In genomic region chr1:179955318-179955638, GRCh38 we compare ENCODE assay signal across 1 cellular context.
TF ChIP-seq lines count a peak whose summit lies in the region.

No MANE protein-coding gene starts in this region.

TF ChIP-seq in K562, 482 proteins besides CTCF, POLR2A, EP300 and RAD21 (continued from another document):
- TF ChIP-seq, protein P1, sequence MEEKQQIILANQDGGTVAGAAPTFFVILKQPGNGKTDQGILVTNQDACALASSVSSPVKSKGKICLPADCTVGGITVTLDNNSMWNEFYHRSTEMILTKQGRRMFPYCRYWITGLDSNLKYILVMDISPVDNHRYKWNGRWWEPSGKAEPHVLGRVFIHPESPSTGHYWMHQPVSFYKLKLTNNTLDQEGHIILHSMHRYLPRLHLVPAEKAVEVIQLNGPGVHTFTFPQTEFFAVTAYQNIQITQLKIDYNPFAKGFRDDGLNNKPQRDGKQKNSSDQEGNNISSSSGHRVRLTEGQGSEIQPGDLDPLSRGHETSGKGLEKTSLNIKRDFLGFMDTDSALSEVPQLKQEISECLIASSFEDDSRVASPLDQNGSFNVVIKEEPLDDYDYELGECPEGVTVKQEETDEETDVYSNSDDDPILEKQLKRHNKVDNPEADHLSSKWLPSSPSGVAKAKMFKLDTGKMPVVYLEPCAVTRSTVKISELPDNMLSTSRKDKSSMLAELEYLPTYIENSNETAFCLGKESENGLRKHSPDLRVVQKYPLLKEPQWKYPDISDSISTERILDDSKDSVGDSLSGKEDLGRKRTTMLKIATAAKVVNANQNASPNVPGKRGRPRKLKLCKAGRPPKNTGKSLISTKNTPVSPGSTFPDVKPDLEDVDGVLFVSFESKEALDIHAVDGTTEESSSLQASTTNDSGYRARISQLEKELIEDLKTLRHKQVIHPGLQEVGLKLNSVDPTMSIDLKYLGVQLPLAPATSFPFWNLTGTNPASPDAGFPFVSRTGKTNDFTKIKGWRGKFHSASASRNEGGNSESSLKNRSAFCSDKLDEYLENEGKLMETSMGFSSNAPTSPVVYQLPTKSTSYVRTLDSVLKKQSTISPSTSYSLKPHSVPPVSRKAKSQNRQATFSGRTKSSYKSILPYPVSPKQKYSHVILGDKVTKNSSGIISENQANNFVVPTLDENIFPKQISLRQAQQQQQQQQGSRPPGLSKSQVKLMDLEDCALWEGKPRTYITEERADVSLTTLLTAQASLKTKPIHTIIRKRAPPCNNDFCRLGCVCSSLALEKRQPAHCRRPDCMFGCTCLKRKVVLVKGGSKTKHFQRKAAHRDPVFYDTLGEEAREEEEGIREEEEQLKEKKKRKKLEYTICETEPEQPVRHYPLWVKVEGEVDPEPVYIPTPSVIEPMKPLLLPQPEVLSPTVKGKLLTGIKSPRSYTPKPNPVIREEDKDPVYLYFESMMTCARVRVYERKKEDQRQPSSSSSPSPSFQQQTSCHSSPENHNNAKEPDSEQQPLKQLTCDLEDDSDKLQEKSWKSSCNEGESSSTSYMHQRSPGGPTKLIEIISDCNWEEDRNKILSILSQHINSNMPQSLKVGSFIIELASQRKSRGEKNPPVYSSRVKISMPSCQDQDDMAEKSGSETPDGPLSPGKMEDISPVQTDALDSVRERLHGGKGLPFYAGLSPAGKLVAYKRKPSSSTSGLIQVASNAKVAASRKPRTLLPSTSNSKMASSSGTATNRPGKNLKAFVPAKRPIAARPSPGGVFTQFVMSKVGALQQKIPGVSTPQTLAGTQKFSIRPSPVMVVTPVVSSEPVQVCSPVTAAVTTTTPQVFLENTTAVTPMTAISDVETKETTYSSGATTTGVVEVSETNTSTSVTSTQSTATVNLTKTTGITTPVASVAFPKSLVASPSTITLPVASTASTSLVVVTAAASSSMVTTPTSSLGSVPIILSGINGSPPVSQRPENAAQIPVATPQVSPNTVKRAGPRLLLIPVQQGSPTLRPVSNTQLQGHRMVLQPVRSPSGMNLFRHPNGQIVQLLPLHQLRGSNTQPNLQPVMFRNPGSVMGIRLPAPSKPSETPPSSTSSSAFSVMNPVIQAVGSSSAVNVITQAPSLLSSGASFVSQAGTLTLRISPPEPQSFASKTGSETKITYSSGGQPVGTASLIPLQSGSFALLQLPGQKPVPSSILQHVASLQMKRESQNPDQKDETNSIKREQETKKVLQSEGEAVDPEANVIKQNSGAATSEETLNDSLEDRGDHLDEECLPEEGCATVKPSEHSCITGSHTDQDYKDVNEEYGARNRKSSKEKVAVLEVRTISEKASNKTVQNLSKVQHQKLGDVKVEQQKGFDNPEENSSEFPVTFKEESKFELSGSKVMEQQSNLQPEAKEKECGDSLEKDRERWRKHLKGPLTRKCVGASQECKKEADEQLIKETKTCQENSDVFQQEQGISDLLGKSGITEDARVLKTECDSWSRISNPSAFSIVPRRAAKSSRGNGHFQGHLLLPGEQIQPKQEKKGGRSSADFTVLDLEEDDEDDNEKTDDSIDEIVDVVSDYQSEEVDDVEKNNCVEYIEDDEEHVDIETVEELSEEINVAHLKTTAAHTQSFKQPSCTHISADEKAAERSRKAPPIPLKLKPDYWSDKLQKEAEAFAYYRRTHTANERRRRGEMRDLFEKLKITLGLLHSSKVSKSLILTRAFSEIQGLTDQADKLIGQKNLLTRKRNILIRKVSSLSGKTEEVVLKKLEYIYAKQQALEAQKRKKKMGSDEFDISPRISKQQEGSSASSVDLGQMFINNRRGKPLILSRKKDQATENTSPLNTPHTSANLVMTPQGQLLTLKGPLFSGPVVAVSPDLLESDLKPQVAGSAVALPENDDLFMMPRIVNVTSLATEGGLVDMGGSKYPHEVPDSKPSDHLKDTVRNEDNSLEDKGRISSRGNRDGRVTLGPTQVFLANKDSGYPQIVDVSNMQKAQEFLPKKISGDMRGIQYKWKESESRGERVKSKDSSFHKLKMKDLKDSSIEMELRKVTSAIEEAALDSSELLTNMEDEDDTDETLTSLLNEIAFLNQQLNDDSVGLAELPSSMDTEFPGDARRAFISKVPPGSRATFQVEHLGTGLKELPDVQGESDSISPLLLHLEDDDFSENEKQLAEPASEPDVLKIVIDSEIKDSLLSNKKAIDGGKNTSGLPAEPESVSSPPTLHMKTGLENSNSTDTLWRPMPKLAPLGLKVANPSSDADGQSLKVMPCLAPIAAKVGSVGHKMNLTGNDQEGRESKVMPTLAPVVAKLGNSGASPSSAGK (IDR thresholded peaks at IDR 0.05) = no peak
